ENCODE assay signal across 3 cellular contexts in genomic region chr2:64076828-64077227, GRCh38. TPM values are rescaled to one million over a fixed set of nuclear protein-coding genes. Genes with fewer than 3 reads are reported as not detected.
DNase-seq lines count a peak whose midpoint lies in the region; FAIRE-seq and TF ChIP-seq lines count a peak whose summit lies in the region.
"Not testable (repeated sequence)": the region's sequence is repeated elsewhere in the genome, so short reads cannot be mapped to it uniquely, and the experiment has no call there.

No MANE protein-coding gene starts in this region.

- not testable (repeated sequence) for H3K4me2 ChIP-seq in hepatocyte

- WGBS in hepatocyte (ENCODE audit: low lambda C conversion rate, missing lambda C conversion rate): 87% methylated on average over 7 of the region's 7 CpGs
- 50 to 82% (median 60%) methylated on average over 7 of the region's 7 CpGs for WGBS in small intestine, 3 donors

- not testable (repeated sequence) for H2AFZ ChIP-seq in hepatocyte

- FAIRE-seq in small intestine (lab: Jason Lieb, UNC): not testable (repeated sequence)

- H3K36me3 ChIP-seq in Peyer's patch; hepatocyte (replicated peaks; ENCODE audit: insufficient read depth, low read depth); small intestine (ENCODE audit: control insufficient read depth in 2 of 2, insufficient read depth in 2 of 2, low read length in 2 of 2): not testable (repeated sequence)

- H3K27me3 ChIP-seq in Peyer's patch; hepatocyte; small intestine (ENCODE audit: control insufficient read depth in 2 of 2, insufficient read depth in 2 of 2, low read length in 2 of 2): not testable (repeated sequence)

- H3K4me1 ChIP-seq in Peyer's patch; hepatocyte (ENCODE audit: insufficient read depth); small intestine (ENCODE audit: control insufficient read depth in 2 of 2, insufficient read depth in 1 of 2, low read depth in 1 of 2, low read length in 1 of 2): not testable (repeated sequence)

- H3K9me3 ChIP-seq in Peyer's patch; hepatocyte (ENCODE audit: low read depth); small intestine (ENCODE audit: control insufficient read depth, low read depth): not testable (repeated sequence)

- H3K27ac ChIP-seq in Peyer's patch (peak overlapping the region in 3 of 4 donors; percentile 27 to 81 (median 70)), hepatocyte (peak overlapping the region; percentile 46)
- H3K27ac ChIP-seq in small intestine (ENCODE audit: low read depth in 1 of 2, low read length in 1 of 2): not testable (repeated sequence)

- peak in 1 of 2 donors; percentile 28 for TF ChIP-seq POLR2A in Peyer's patch (IDR thresholded peaks at IDR 0.05)

- H3K4me3 ChIP-seq in Peyer's patch; hepatocyte; small intestine (ENCODE audit: low read depth in 1 of 2, low read length in 2 of 2): not testable (repeated sequence)

- not testable (repeated sequence) for TF ChIP-seq CTCF in Peyer's patch (IDR thresholded peaks at IDR 0.05); hepatocyte (IDR thresholded peaks at IDR 0.05; ENCODE audit: poor library complexity)

- not testable (repeated sequence) for H3K9me2 ChIP-seq in hepatocyte (replicated peaks; ENCODE audit: insufficient read depth)

- H3K79me2 ChIP-seq in hepatocyte: not testable (repeated sequence)

- DNase-seq in Peyer's patch: peak in 1 of 3 donors; percentile 70
- DNase-seq in hepatocyte (ENCODE audit: low spot score): not testable (repeated sequence)
- peak; percentile 57 for DNase-seq in small intestine

- H4K20me1 ChIP-seq in hepatocyte (ENCODE audit: insufficient read depth, poor library complexity, severe bottlenecking): not testable (repeated sequence)

RNA-seq across cellular contexts. Expression of gene VPS54, which starts 57.6 kb away (rescaled TPM):
- total RNA-seq in Peyer's patch (10 to 100 TPM; 16.6 to 24.8 (median 20.9) TPM), hepatocyte (36.2 and 40.5 TPM in 2 replicates)
- polyA plus RNA-seq in hepatocyte (14.5 and 17.4 TPM in 2 replicates), small intestine (10 to 100 TPM; 12.3 to 21.7 (median 13.5) TPM)
